ENCODE assay signal across 22 cellular contexts in genomic region chr9:32738501-32739172, GRCh38. TPM values are rescaled to one million over a fixed set of nuclear protein-coding genes. Genes with fewer than 3 reads are reported as not detected.
DNase-seq lines count a peak whose midpoint lies in the region; ATAC-seq, FAIRE-seq and TF ChIP-seq lines count a peak whose summit lies in the region.
"Had no signal": no experiment of that assay in that cellular context is flagged by ENCODE, and none has a peak within 500 bp of the region (broad histone marks: within the 10 kb centered on the region; RNA-seq: fewer than 3 reads in every experiment).

No MANE protein-coding gene starts in this region.

- no peak overlapping the region for H3K27ac Mint-ChIP-seq in activated naive CD4-positive, alpha-beta T cell treated with anti-CD3 and anti-CD28 coated beads, Interleukin-2, amount 50 U/mL, for 72 hours
- H3K27ac Mint-ChIP-seq in activated naive CD4-positive, alpha-beta T cell treated with anti-CD3 and anti-CD28 coated beads, Interleukin-2, amount 10 ng/mL, durations not matched to agents 7 days and 5 days: no peak overlapping the region
- H3K27ac Mint-ChIP-seq in astrocyte (ENCODE audit: unreplicated experiment): peak overlapping the region; percentile 77
- H3K27ac Mint-ChIP-seq: natural killer cell treated with Interleukin-12 subunit alpha and Interleukin-12 subunit beta and Interleukin-15 and Interleukin-18, amount 100 ng/mL, for 72 hours; stimulated activated memory B cell treated with anti-CD40 and anti-IgM and Interleukin-4, amounts not matched to agents 10 μg/mL and 1 μg/mL and 100 μg/mL, for 72 hours had no signal

- H3K9ac ChIP-seq in astrocyte (ENCODE audit: low read length): no peak overlapping the region

- peak; percentile 75 to 79 for ATAC-seq in activated naive CD4-positive, alpha-beta T cell treated with anti-CD3 and anti-CD28 coated beads, Interleukin-2, amount 50 U/mL, for 72 hours
- ATAC-seq in Right ventricle myocardium superior (ENCODE audit: poor library complexity): no peak
- no peak for ATAC-seq in GM21723 (IDR thresholded peaks at IDR 0.05; ENCODE audit: unreplicated experiment)
- ATAC-seq: left lobe of liver; natural killer cell treated with Interleukin-12 subunit alpha and Interleukin-12 subunit beta and Interleukin-15 and Interleukin-18, amount 100 ng/mL, for 72 hours; sciatic nerve; stimulated activated memory B cell treated with anti-CD40 and anti-IgM and Interleukin-4, amounts not matched to agents 10 μg/mL and 1 μg/mL and 100 μg/mL, for 72 hours had no signal

- no peaks in the 10 kb centered on the region for H3K36me3 Mint-ChIP-seq in activated naive CD4-positive, alpha-beta T cell treated with anti-CD3 and anti-CD28 coated beads, Interleukin-2, amount 50 U/mL, for 72 hours
- H3K36me3 Mint-ChIP-seq in activated naive CD4-positive, alpha-beta T cell treated with anti-CD3 and anti-CD28 coated beads, Interleukin-2, amount 10 ng/mL, durations not matched to agents 7 days and 5 days: no peaks in the 10 kb centered on the region
- H3K36me3 Mint-ChIP-seq in astrocyte (ENCODE audit: low read depth, unreplicated experiment): no peaks in the 10 kb centered on the region
- H3K36me3 Mint-ChIP-seq: natural killer cell treated with Interleukin-12 subunit alpha and Interleukin-12 subunit beta and Interleukin-15 and Interleukin-18, amount 100 ng/mL, for 72 hours; stimulated activated memory B cell treated with anti-CD40 and anti-IgM and Interleukin-4, amounts not matched to agents 10 μg/mL and 1 μg/mL and 100 μg/mL, for 72 hours had no signal

- no peak for FAIRE-seq in astrocyte (lab: Jason Lieb, UNC)
- FAIRE-seq: GM12891, H1 had no signal

- H3K9me3 Mint-ChIP-seq in activated naive CD4-positive, alpha-beta T cell treated with anti-CD3 and anti-CD28 coated beads, Interleukin-2, amount 50 U/mL, for 72 hours: peaks cover 4% of the 10 kb centered on the region in 2 donors
- H3K9me3 Mint-ChIP-seq in activated naive CD4-positive, alpha-beta T cell treated with anti-CD3 and anti-CD28 coated beads, Interleukin-2, amount 10 ng/mL, durations not matched to agents 7 days and 5 days: no peaks in the 10 kb centered on the region
- H3K9me3 Mint-ChIP-seq in astrocyte (ENCODE audit: unreplicated experiment): peaks cover 2% of the 10 kb centered on the region

- H2AFZ ChIP-seq in astrocyte (ENCODE audit: low read depth, low read length): no peak overlapping the region

- intact Hi-C loops in Right ventricle myocardium superior (cut with DNase I): no loop called here

- H3K27me3 ChIP-seq in astrocyte (ENCODE audit: insufficient read depth, low read length): no peaks in the 10 kb centered on the region

- H3K4me1 ChIP-seq in astrocyte (ENCODE audit: insufficient read depth, low read length): peaks cover 11% of the 10 kb centered on the region

- no peak overlapping the region for H3K4me3 ChIP-seq in astrocyte (ENCODE audit: insufficient read depth, low read depth, low read length)

- no peaks in the 10 kb centered on the region for H3K9me3 ChIP-seq in astrocyte (ENCODE audit: insufficient read depth, low read depth, low read length)

- no peak overlapping the region for H3K4me2 ChIP-seq in astrocyte (ENCODE audit: low read length)

- no peak overlapping the region for H3K4me3 Mint-ChIP-seq in activated naive CD4-positive, alpha-beta T cell treated with anti-CD3 and anti-CD28 coated beads, Interleukin-2, amount 10 ng/mL, durations not matched to agents 7 days and 5 days
- no peak overlapping the region for H3K4me3 Mint-ChIP-seq in astrocyte (ENCODE audit: unreplicated experiment)
- H3K4me3 Mint-ChIP-seq: natural killer cell treated with Interleukin-12 subunit alpha and Interleukin-12 subunit beta and Interleukin-15 and Interleukin-18, amount 100 ng/mL, for 72 hours; stimulated activated memory B cell treated with anti-CD40 and anti-IgM and Interleukin-4, amounts not matched to agents 10 μg/mL and 1 μg/mL and 100 μg/mL, for 72 hours had no signal

- H3K36me3 ChIP-seq in astrocyte (ENCODE audit: insufficient read depth, low read length): no peaks in the 10 kb centered on the region

- CTCF ChIA-PET in activated naive CD4-positive, alpha-beta T cell treated with anti-CD3 and anti-CD28 coated beads, Interleukin-2, amount 10 ng/mL, durations not matched to agents 7 days and 5 days (lab: Charles Lee): no interaction called here

- no peaks in the 10 kb centered on the region for H4K20me1 ChIP-seq in astrocyte (ENCODE audit: insufficient read depth, low read length)

- TF ChIP-seq CTCF in astrocyte (IDR thresholded peaks at IDR 0.05; ENCODE audit: insufficient read depth, low read depth, low read length): no peak

- no peaks in the 10 kb centered on the region for H3K79me2 ChIP-seq in astrocyte (ENCODE audit: insufficient read depth, low read length)

- H3K4me1 Mint-ChIP-seq in activated naive CD4-positive, alpha-beta T cell treated with anti-CD3 and anti-CD28 coated beads, Interleukin-2, amount 10 ng/mL, durations not matched to agents 7 days and 5 days: no peaks in the 10 kb centered on the region
- H3K4me1 Mint-ChIP-seq in astrocyte (ENCODE audit: low read depth, unreplicated experiment): peaks cover 33% of the 10 kb centered on the region
- H3K4me1 Mint-ChIP-seq: stimulated activated memory B cell treated with anti-CD40 and anti-IgM and Interleukin-4, amounts not matched to agents 10 μg/mL and 1 μg/mL and 100 μg/mL, for 72 hours had no signal

- no peak overlapping the region for H3K27ac ChIP-seq in astrocyte (ENCODE audit: low read depth, low read length)

- DNase-seq in activated naive CD4-positive, alpha-beta T cell treated with anti-CD3 and anti-CD28 coated beads, Interleukin-2, amount 50 U/mL, for 72 hours (ENCODE audit: low spot score in 2 of 2): no peak
- no peak for DNase-seq in activated naive CD4-positive, alpha-beta T cell treated with anti-CD3 and anti-CD28 coated beads, Interleukin-2, amount 10 ng/mL, durations not matched to agents 7 days and 5 days
- DNase-seq in HT1080 (ENCODE audit: low read depth) (peak; percentile 72), astrocyte (ENCODE audit: low read depth) (peak; percentile 11), renal cortical epithelial cell (ENCODE audit: low read depth) (peak; percentile 22), NCI-H2196 treated with DMSO at 0.1 percent for 48 hours (lab: John Stamatoyannopoulos, UW; ENCODE audit: unreplicated experiment) (no peak), Right ventricle myocardium superior (no peak)
- DNase-seq: activated naive CD4-positive, alpha-beta T cell; aorta; effector memory CD4-positive, alpha-beta T cell; NCI-H1092 treated with DMSO at 0.1 percent for 48 hours; NCI-H2081 treated with DMSO at 0.1 percent for 48 hours; NCI-H524; SHP77 treated with DMSO at 0.1 percent for 48 hours had no signal

- peaks cover 3% of the 10 kb centered on the region for H3K27me3 Mint-ChIP-seq in activated naive CD4-positive, alpha-beta T cell treated with anti-CD3 and anti-CD28 coated beads, Interleukin-2, amount 10 ng/mL, durations not matched to agents 7 days and 5 days
- H3K27me3 Mint-ChIP-seq in astrocyte (ENCODE audit: low read depth, unreplicated experiment): no peaks in the 10 kb centered on the region

RNA-seq across cellular contexts. Expression of gene TMEM215, which starts 44.7 kb away (rescaled TPM):
- not detected for total RNA-seq in activated naive CD4-positive, alpha-beta T cell treated with anti-CD3 and anti-CD28 coated beads, Interleukin-2, amount 50 U/mL, for 72 hours
- not detected in 2 replicates for total RNA-seq in HT1080 (2014; rRNA removed; shearing (Covaris generic))
- 0.02 TPM in 1 of 2 replicates, not detected in the other for polyA plus RNA-seq in HT1080 (2015; cell fraction: cytosol; rRNA removed)
- not detected in 2 replicates for polyA plus RNA-seq in HT1080 (2015; cell fraction: nucleus; rRNA removed)
- total RNA-seq in astrocyte (1.4 and 3.0 TPM in 2 replicates), renal cortical epithelial cell (not detected in 2 replicates), Right ventricle myocardium superior (not detected)
- total RNA-seq: aorta; chondrocyte; left lobe of liver; natural killer cell treated with Interleukin-12 subunit alpha and Interleukin-12 subunit beta and Interleukin-15 and Interleukin-18, amount 100 ng/mL, for 72 hours had no signal
- polyA plus RNA-seq: aorta had no signal

Comparison
In these comparisons a context has a peak if more than half of its experiments do, and no peak if none do; other contexts are left out.
1. ATAC-seq: peak in activated naive CD4-positive, alpha-beta T cell treated with anti-CD3 and anti-CD28 coated beads, Interleukin-2, amount 50 U/mL, for 72 hours (2 of 2); none in Right ventricle myocardium superior (single experiment) and GM21723 (single experiment).
2. DNase-seq: peak in HT1080 (single experiment), astrocyte (single experiment) and renal cortical epithelial cell (single experiment); none in activated naive CD4-positive, alpha-beta T cell treated with anti-CD3 and anti-CD28 coated beads, Interleukin-2, amount 50 U/mL, for 72 hours (0 of 2), activated naive CD4-positive, alpha-beta T cell treated with anti-CD3 and anti-CD28 coated beads, Interleukin-2, amount 10 ng/mL, durations not matched to agents 7 days and 5 days (single experiment), NCI-H2196 treated with DMSO at 0.1 percent for 48 hours (single experiment) and Right ventricle myocardium superior (single experiment).